In genomic region chr11:129372609-129373488, GRCh38 we compare ENCODE assay signal across 8 cellular contexts. TPM values are rescaled to one million over a fixed set of nuclear protein-coding genes. Genes with fewer than 3 reads are reported as not detected.
DNase-seq lines count a peak whose midpoint lies in the region; ATAC-seq, FAIRE-seq and TF ChIP-seq lines count a peak whose summit lies in the region.
"Had no signal": no experiment of that assay in that cellular context is flagged by ENCODE, and none has a peak within 500 bp of the region (broad histone marks: within the 10 kb centered on the region; RNA-seq: fewer than 3 reads in every experiment).

No MANE protein-coding gene starts in this region.

- no peak for FAIRE-seq in small intestine (lab: Jason Lieb, UNC)

- H3K23ac ChIP-seq in H9 (ENCODE audit: insufficient read length, low read depth, low read length): no peak overlapping the region

- H3K79me1 ChIP-seq in H9 (ENCODE audit: insufficient read depth, low read depth, low read length, poor library complexity, severe bottlenecking): no peaks in the 10 kb centered on the region

- no peak overlapping the region for H2AK5ac ChIP-seq in H9 (ENCODE audit: insufficient read length, low read length)

- no peak overlapping the region for H2BK15ac ChIP-seq in H9 (ENCODE audit: low read depth, low read length)

- no CpG with 5 or more reads among the region's 77 CpGs for WGBS in H9 (ENCODE audit: extremely low coverage, insufficient read length, low lambda C conversion rate)
- 11 to 36% (median 24%) methylated on average over 73 to 77 of the region's 77 CpGs for WGBS in small intestine, 3 donors

- H3K79me2 ChIP-seq in H9 (ENCODE audit: insufficient read depth, low read length): no peaks in the 10 kb centered on the region

- no peak overlapping the region for H2BK5ac ChIP-seq in H9 (ENCODE audit: insufficient read length, low read length)

- no peak for TF ChIP-seq CTCF in H9 (conservative IDR thresholded peaks at IDR 0.05)

- H4K20me1 ChIP-seq in H9 (ENCODE audit: control insufficient read depth, insufficient read depth, insufficient read length): no peaks in the 10 kb centered on the region

- H3K9ac ChIP-seq in H9 (ENCODE audit: extremely low read depth, insufficient read length, low read length): no peak overlapping the region
- no peak overlapping the region for H3K9ac ChIP-seq in iPS-18a (ENCODE audit: low read length)

- peaks cover 96% of the 10 kb centered on the region for H3K27me3 Mint-ChIP-seq in H9 (ENCODE audit: low read depth)
- H3K27me3 Mint-ChIP-seq in activated T-cell treated with anti-CD3 and anti-CD28 coated beads, Interleukin-2, amount 50 U/mL, for 72 hours (ENCODE audit: low read depth): peaks cover 91% of the 10 kb centered on the region

- no peak overlapping the region for H4K8ac ChIP-seq in H9 (replicated peaks; ENCODE audit: insufficient read length, low read depth, low read length)

- H3K4me1 Mint-ChIP-seq in H9: peaks cover 16 to 39% of the 10 kb centered on the region in 2 experiments
- peaks cover 32% of the 10 kb centered on the region for H3K4me1 Mint-ChIP-seq in activated T-cell treated with anti-CD3 and anti-CD28 coated beads, Interleukin-2, amount 50 U/mL, for 72 hours (ENCODE audit: low read depth)
- peaks cover 26% of the 10 kb centered on the region for H3K4me1 Mint-ChIP-seq in stimulated activated effector memory CD8-positive, alpha-beta T cell treated with anti-CD3 and anti-CD28 coated beads, Interleukin-12 subunit alpha, Interleukin-12 subunit beta, amount 100 ng/mL, for 72 hours

- H3T11ph ChIP-seq in H9 (ENCODE audit: low read length): no peak overlapping the region

- no peak overlapping the region for H3K56ac ChIP-seq in H9 (ENCODE audit: insufficient read length, low read depth, low read length)

- peak overlapping the region; percentile 56 to 84 for H3K4me3 Mint-ChIP-seq in H9
- peak overlapping the region; percentile 81 to 91 for H3K4me3 Mint-ChIP-seq in activated T-cell treated with anti-CD3 and anti-CD28 coated beads, Interleukin-2, amount 50 U/mL, for 72 hours
- H3K4me3 Mint-ChIP-seq in stimulated activated effector memory CD8-positive, alpha-beta T cell treated with anti-CD3 and anti-CD28 coated beads, Interleukin-12 subunit alpha, Interleukin-12 subunit beta, amount 100 ng/mL, for 72 hours: peak overlapping the region; percentile 52

- H3K27ac Mint-ChIP-seq in H9: no peak overlapping the region
- H3K27ac Mint-ChIP-seq in activated T-cell treated with anti-CD3 and anti-CD28 coated beads, Interleukin-2, amount 50 U/mL, for 72 hours: peak overlapping the region; percentile 22
- no peak overlapping the region for H3K27ac Mint-ChIP-seq in stimulated activated effector memory CD8-positive, alpha-beta T cell treated with anti-CD3 and anti-CD28 coated beads, Interleukin-12 subunit alpha, Interleukin-12 subunit beta, amount 100 ng/mL, for 72 hours

- no peak overlapping the region for H4K91ac ChIP-seq in H9 (ENCODE audit: insufficient read length, low read depth, low read length)

- no peaks in the 10 kb centered on the region; the same call in 1 of the 2 replicates for H3K4me1 ChIP-seq in H9 (ENCODE audit: insufficient read depth, low read length)
- peaks cover 6% of the 10 kb centered on the region for H3K4me1 ChIP-seq in iPS-18a (ENCODE audit: control insufficient read depth, low read depth, low read length)
- no peaks in the 10 kb centered on the region for H3K4me1 ChIP-seq in small intestine (ENCODE audit: control insufficient read depth in 2 of 2, insufficient read depth in 1 of 2, low read depth in 1 of 2, low read length in 1 of 2)

- H3K27ac ChIP-seq in H9 (ENCODE audit: insufficient read length, low read depth, low read length): no peak overlapping the region
- no peak overlapping the region for H3K27ac ChIP-seq in iPS-18a (ENCODE audit: low read length)
- H3K27ac ChIP-seq in small intestine (ENCODE audit: low read depth in 1 of 2, low read length in 1 of 2): no peak overlapping the region

- H2BK120ac ChIP-seq in H9 (ENCODE audit: low read depth, low read length, poor library complexity, severe bottlenecking): no peak overlapping the region

- peak overlapping the region; percentile 50 for H3K4me3 ChIP-seq in iPS-18a (ENCODE audit: low read length)
- H3K4me3 ChIP-seq in small intestine (ENCODE audit: low read depth in 1 of 2, low read length in 2 of 2): peak overlapping the region in 1 of 2 donors; percentile 53

- peaks cover 0 to 2% of the 10 kb centered on the region in 2 experiments; a peak in 2 of 5 replicates for H3K9me3 Mint-ChIP-seq in H9
- no peaks in the 10 kb centered on the region for H3K9me3 Mint-ChIP-seq in activated T-cell treated with anti-CD3 and anti-CD28 coated beads, Interleukin-2, amount 50 U/mL, for 72 hours
- H3K9me3 Mint-ChIP-seq in stimulated activated effector memory CD8-positive, alpha-beta T cell treated with anti-CD3 and anti-CD28 coated beads, Interleukin-12 subunit alpha, Interleukin-12 subunit beta, amount 100 ng/mL, for 72 hours: no peaks in the 10 kb centered on the region

- peak; percentile 61 for DNase-seq in H9
- DNase-seq in activated T-cell treated with anti-CD3 and anti-CD28 coated beads, Interleukin-2, amount 50 U/mL, for 72 hours: peak; percentile 20 to 26
- no peak for DNase-seq in stimulated activated effector memory CD8-positive, alpha-beta T cell treated with anti-CD3 and anti-CD28 coated beads, Interleukin-12 subunit alpha, Interleukin-12 subunit beta, amount 100 ng/mL, for 72 hours (ENCODE audit: low spot score in 2 of 2)
- no peak for DNase-seq in small intestine
- no peak for DNase-seq in C1 segment of cervical spinal cord (lab: John Stamatoyannopoulos, UW)

- H3K36me3 ChIP-seq in iPS-18a (ENCODE audit: control insufficient read depth, low read depth, low read length) (no peaks in the 10 kb centered on the region), small intestine (ENCODE audit: control insufficient read depth in 2 of 2, insufficient read depth in 2 of 2, low read length in 2 of 2) (no peaks in the 10 kb centered on the region)

- no peak overlapping the region for H2AFZ ChIP-seq in H9 (ENCODE audit: low read length)

- no peak overlapping the region for H4K5ac ChIP-seq in H9 (ENCODE audit: insufficient read length, low read depth, low read length)

- no peak overlapping the region for H2BK12ac ChIP-seq in H9 (ENCODE audit: insufficient read length, low read depth, low read length)

- H3K27me3 ChIP-seq in H9 (ENCODE audit: insufficient read depth, low read length) (peaks cover 70% of the 10 kb centered on the region), iPS-18a (ENCODE audit: control insufficient read depth, insufficient read depth, low read length) (peaks cover 98% of the 10 kb centered on the region), small intestine (ENCODE audit: control insufficient read depth in 2 of 2, insufficient read depth in 2 of 2, low read length in 2 of 2) (peaks cover 0 to 8% of the 10 kb centered on the region in 2 donors)

- H2BK20ac ChIP-seq in H9 (ENCODE audit: low read depth, low read length, poor library complexity, severe bottlenecking): no peak overlapping the region

- no peaks in the 10 kb centered on the region for H3K36me3 Mint-ChIP-seq in H9 (ENCODE audit: insufficient read depth in 1 of 3, low read depth in 3 of 3)
- H3K36me3 Mint-ChIP-seq in activated T-cell treated with anti-CD3 and anti-CD28 coated beads, Interleukin-2, amount 50 U/mL, for 72 hours (ENCODE audit: insufficient read depth in 2 of 2): peaks cover 0 to 2% of the 10 kb centered on the region in 2 donors
- H3K36me3 Mint-ChIP-seq in stimulated activated effector memory CD8-positive, alpha-beta T cell treated with anti-CD3 and anti-CD28 coated beads, Interleukin-12 subunit alpha, Interleukin-12 subunit beta, amount 100 ng/mL, for 72 hours: peaks cover 6% of the 10 kb centered on the region

- H3K23me2 ChIP-seq in H9 (ENCODE audit: insufficient read length, low read depth, low read length, poor library complexity, severe bottlenecking): peaks cover 21% of the 10 kb centered on the region

- H3K18ac ChIP-seq in H9 (ENCODE audit: insufficient read length, low read depth, low read length): no peak overlapping the region

- no peak overlapping the region for H3K4ac ChIP-seq in H9 (ENCODE audit: low read depth, low read length)

- no peaks in the 10 kb centered on the region for H3K9me3 ChIP-seq in H9 (ENCODE audit: control insufficient read depth, low read depth, low read length)
- no peaks in the 10 kb centered on the region for H3K9me3 ChIP-seq in iPS-18a (ENCODE audit: control insufficient read depth, low read depth, low read length)
- no peaks in the 10 kb centered on the region for H3K9me3 ChIP-seq in small intestine (ENCODE audit: control insufficient read depth, low read depth)

- H3K14ac ChIP-seq in H9 (ENCODE audit: insufficient read depth, low read length): no peak overlapping the region

- peak overlapping the region; percentile 77 for H3K4me2 ChIP-seq in H9 (ENCODE audit: insufficient read depth, insufficient read length, low read length)

- ATAC-seq in activated T-cell treated with anti-CD3 and anti-CD28 coated beads, Interleukin-2, amount 50 U/mL, for 72 hours (replicated peaks in 1 of 2): peak in 1 of 2 donors; percentile 25
- peak; percentile 29 for ATAC-seq in stimulated activated effector memory CD8-positive, alpha-beta T cell treated with anti-CD3 and anti-CD28 coated beads, Interleukin-12 subunit alpha, Interleukin-12 subunit beta, amount 100 ng/mL, for 72 hours
- no peak for ATAC-seq in HG03469 (IDR thresholded peaks at IDR 0.05; ENCODE audit: unreplicated experiment)

RNA-seq across cellular contexts. Expression of gene BARX2, which starts 2.8 kb away (rescaled TPM):
- total RNA-seq in H9 (2021): not detected in 2 replicates
- total RNA-seq in activated T-cell treated with anti-CD3 and anti-CD28 coated beads, Interleukin-2, amount 50 U/mL, for 72 hours: 1 to 10 TPM; 4.1 to 5.8 TPM
- polyA plus RNA-seq in small intestine: 10 to 100 TPM; 12.2 to 19.5 (median 18.8) TPM
- total RNA-seq: LHCN-M2 had no signal

Comparison
In these comparisons a context has a peak if more than half of its experiments do, and no peak if none do; other contexts are left out.
1. DNase-seq: peak in H9 (single experiment) and activated T-cell treated with anti-CD3 and anti-CD28 coated beads, Interleukin-2, amount 50 U/mL, for 72 hours (2 of 2); none in stimulated activated effector memory CD8-positive, alpha-beta T cell treated with anti-CD3 and anti-CD28 coated beads, Interleukin-12 subunit alpha, Interleukin-12 subunit beta, amount 100 ng/mL, for 72 hours (0 of 2), small intestine (single experiment) and C1 segment of cervical spinal cord (0 of 14).
2. Peak in every context shown above with its lines, with median percentiles within 50 percentile points of each other: H3K4me3 Mint-ChIP-seq.